ENCODE assay signal across 20 cellular contexts in genomic region chr18:65363911-65364632, GRCh38.
DNase-seq lines count a peak whose midpoint lies in the region; FAIRE-seq and TF ChIP-seq lines count a peak whose summit lies in the region.
"Had no signal": no experiment of that assay in that cellular context is flagged by ENCODE, and none has a peak within 500 bp of the region (broad histone marks: within the 10 kb centered on the region; RNA-seq: fewer than 3 reads in every experiment).

No MANE protein-coding gene starts in this region.

- no peak for FAIRE-seq in H1 (lab: Jason Lieb, UNC)
- FAIRE-seq: HTR-8/SVneo had no signal

- no peak overlapping the region for H3K9ac ChIP-seq in HUES6 (ENCODE audit: low read length)
- no peak overlapping the region for H3K9ac ChIP-seq in H1 (replicated peaks in 1 of 4; ENCODE audit: extremely low read depth in 1 of 4, low read depth in 3 of 4, low read length in 3 of 4)
- H3K9ac ChIP-seq: GM23248 had no signal

- no peaks in the 10 kb centered on the region for H3K27me3 ChIP-seq in HUES6 (ENCODE audit: control insufficient read depth, insufficient read depth, low read length)
- no peaks in the 10 kb centered on the region for H3K27me3 ChIP-seq in H1 (replicated peaks in 1 of 4; ENCODE audit: control insufficient read depth in 3 of 4, extremely low read depth in 1 of 4, insufficient read depth in 3 of 4, low read length in 3 of 4)
- no peaks in the 10 kb centered on the region for H3K27me3 ChIP-seq in hepatocyte

- TF ChIP-seq EP300 in H1 (IDR thresholded peaks at IDR 0.05; ENCODE audit: borderline replicate concordance in 1 of 2, low read depth in 2 of 2, low read length in 2 of 2) = no peak

- H3K9me3 ChIP-seq in HUES6 (ENCODE audit: control insufficient read depth, insufficient read depth, low read depth, low read length) = no peaks in the 10 kb centered on the region
- no peaks in the 10 kb centered on the region for H3K9me3 ChIP-seq in H1 (ENCODE audit: insufficient read depth in 2 of 2, low read depth in 1 of 2, low read length in 1 of 2)
- no peaks in the 10 kb centered on the region for H3K9me3 ChIP-seq in mesodermal cell (ENCODE audit: control insufficient read depth, low read length)
- H3K9me3 ChIP-seq in hepatocyte (ENCODE audit: low read depth) = no peaks in the 10 kb centered on the region

- H3K4me3 ChIP-seq in HUES6 (ENCODE audit: low read depth, low read length) (no peak overlapping the region), H1 (ENCODE audit: extremely low read depth in 1 of 4, insufficient read depth in 2 of 4, low read depth in 3 of 4, low read length in 4 of 4) (no peak overlapping the region), mesodermal cell (ENCODE audit: extremely low read depth, insufficient read depth, low read length, poor library complexity, severe bottlenecking) (no peak overlapping the region), coronary artery (no peak overlapping the region), hepatocyte (no peak overlapping the region)
- H3K4me3 ChIP-seq: GM23248 had no signal

- H2BK120ac ChIP-seq in H1 (replicated peaks; ENCODE audit: low read depth, low read length) = no peak overlapping the region

- no peak overlapping the region for H2BK5ac ChIP-seq in H1 (ENCODE audit: low read depth, low read length)

- H2AK5ac ChIP-seq in H1 (ENCODE audit: low read depth, low read length) = no peak overlapping the region

- no peak overlapping the region for H3K4ac ChIP-seq in H1 (replicated peaks; ENCODE audit: insufficient read length, low read depth, low read length)

- peak overlapping the region; percentile 62; the same call in 1 of the 2 replicates for H2BK20ac ChIP-seq in H1 (ENCODE audit: low read length)

- H3K79me2 ChIP-seq in H1 (ENCODE audit: control insufficient read depth in 1 of 2, insufficient read depth in 2 of 2, low read length in 2 of 2) = no peaks in the 10 kb centered on the region
- H3K79me2 ChIP-seq in hepatocyte = no peaks in the 10 kb centered on the region

- POLR2A ChIA-PET in H1 (lab: Charles Lee; ENCODE audit: partially characterized antibody) = no interaction called here

- H3K4me2 ChIP-seq in H1 (ENCODE audit: insufficient read depth in 1 of 2, low read depth in 2 of 2, low read length in 2 of 2) (no peak overlapping the region; a peak in 1 of 4 replicates), hepatocyte (no peak overlapping the region)

- H2AFZ ChIP-seq in H1 (ENCODE audit: low read length) (peak overlapping the region; percentile 7; the same call in 1 of the 2 replicates), hepatocyte (no peak overlapping the region)
- H2AFZ ChIP-seq: GM23248 had no signal

- no peak overlapping the region for H3K23ac ChIP-seq in H1 (ENCODE audit: insufficient read length)

- H3K79me1 ChIP-seq in H1 (ENCODE audit: low read depth, low read length) = no peaks in the 10 kb centered on the region

- H3K27ac ChIP-seq in HUES6 (ENCODE audit: low read depth, low read length) (peak overlapping the region; percentile 50), H1 (ENCODE audit: low read depth, low read length) (no peak overlapping the region), mesodermal cell (ENCODE audit: low read depth, low read length, severe bottlenecking) (peak overlapping the region; percentile 76), coronary artery (no peak overlapping the region), hepatocyte (no peak overlapping the region)
- H3K27ac ChIP-seq: GM23248, RWPE1 had no signal

- WGBS in H1 (ENCODE audit: extremely low coverage in 1 of 2, insufficient coverage in 1 of 2, insufficient read length in 1 of 2, insufficient replicate concordance in 2 of 2, low coverage in 1 of 2, low lambda C conversion rate in 2 of 2, missing lambda C conversion rate in 1 of 2), 2 experiments = 73% methylated on average over 4 of the region's 4 CpGs; no CpG with 5 or more reads in 1 of the 2 experiments
- 68 to 100% methylated on average over 1 to 3 of the region's 4 CpGs for WGBS in mesodermal cell (ENCODE audit: insufficient coverage in 2 of 2), 2 experiments
- WGBS in hepatocyte (ENCODE audit: low lambda C conversion rate, missing lambda C conversion rate) = 68% methylated on average over 4 of the region's 4 CpGs

- H4K5ac ChIP-seq in H1 (ENCODE audit: insufficient read length, low read depth, low read length) = no peak overlapping the region

- DNase-seq in H1 (ENCODE audit: low read depth in 1 of 2, low spot score in 2 of 2) (no peak), coronary artery (ENCODE audit: low spot score) (no peak), hepatocyte (ENCODE audit: low spot score) (no peak), AML-193 (lab: John Stamatoyannopoulos, UW) (no peak)
- no peak for DNase-seq in stimulated activated CD4-positive, alpha-beta T cell treated with anti-CD3 and anti-CD28 coated beads, Interleukin-4, amount 100 ng/mL, for 4 hours
- DNase-seq: ACHN; C1 segment of cervical spinal cord; CD8-positive, alpha-beta memory T cell; GDM1; GM23248; NCI-H1105 treated with DMSO at 0.1 percent for 48 hours; NCI-H2029 treated with DMSO at 0.1 percent for 48 hours; NCI-H226; NCI-H510A treated with DMSO at 0.1 percent for 48 hours; NCI-H748 treated with DMSO at 0.1 percent for 48 hours; SHP77 treated with DMSO at 0.1 percent for 48 hours had no signal

- H4K20me1 ChIP-seq in H1 (replicated peaks in 1 of 2; ENCODE audit: control insufficient read depth in 1 of 2, insufficient read depth in 2 of 2, low read length in 2 of 2) = no peaks in the 10 kb centered on the region
- H4K20me1 ChIP-seq in hepatocyte (ENCODE audit: insufficient read depth, poor library complexity, severe bottlenecking) = no peaks in the 10 kb centered on the region

- H3K36me3 ChIP-seq in HUES6 (ENCODE audit: control insufficient read depth, insufficient read depth, low read length) (no peaks in the 10 kb centered on the region), H1 (ENCODE audit: control insufficient read depth in 2 of 4, insufficient read depth in 4 of 4, low read length in 3 of 4) (no peaks in the 10 kb centered on the region), mesodermal cell (ENCODE audit: control insufficient read depth, insufficient read depth, low read length) (no peaks in the 10 kb centered on the region), hepatocyte (replicated peaks; ENCODE audit: insufficient read depth, low read depth) (no peaks in the 10 kb centered on the region)

- H3K23me2 ChIP-seq in H1 (ENCODE audit: low read depth, low read length) = no peaks in the 10 kb centered on the region

- no peak overlapping the region for H4K91ac ChIP-seq in H1 (replicated peaks; ENCODE audit: insufficient read length, low read length)

- H3K9me2 ChIP-seq in hepatocyte (replicated peaks; ENCODE audit: insufficient read depth) = no peaks in the 10 kb centered on the region

- H3K56ac ChIP-seq in H1 (replicated peaks; ENCODE audit: insufficient read length, low read depth, low read length) = no peak overlapping the region

- no peak overlapping the region for H2BK12ac ChIP-seq in H1 (ENCODE audit: low read depth, low read length)

- H3K4me1 ChIP-seq in HUES6 (ENCODE audit: control insufficient read depth, insufficient read depth, low read length) (peaks cover 29% of the 10 kb centered on the region), H1 (replicated peaks in 1 of 4; ENCODE audit: control insufficient read depth in 3 of 4, insufficient read depth in 4 of 4, low read length in 3 of 4) (peaks cover 3 to 13% (median 9%) of the 10 kb centered on the region in 4 experiments; a peak in 6 of 7 replicates), mesodermal cell (ENCODE audit: control insufficient read depth, insufficient read depth, low read length, poor library complexity, severe bottlenecking) (peaks cover 4% of the 10 kb centered on the region), hepatocyte (ENCODE audit: insufficient read depth) (no peaks in the 10 kb centered on the region)

- CTCF ChIA-PET in H1 (lab: Charles Lee; ENCODE audit: partially characterized antibody) = interaction anchor here (0.6 kb wide), 1 partner anchor 429 kb away, joined by 3 read pairs; no protein-coding TSS in a partner anchor

- H4K8ac ChIP-seq in H1 (ENCODE audit: extremely low read depth, insufficient read depth, low read length) = no peak overlapping the region

- no peak for TF ChIP-seq RAD21 in H1 (IDR thresholded peaks at IDR 0.05 in 1 of 2, conservative IDR thresholded peaks at IDR 0.05 in 1 of 2; ENCODE audit: low read depth in 2 of 2, low read length in 2 of 2)

- H3K14ac ChIP-seq in H1 (ENCODE audit: insufficient read length) = no peak overlapping the region

- TF ChIP-seq CTCF in H1 (IDR thresholded peaks at IDR 0.05; ENCODE audit: control extremely low read depth in 1 of 3, insufficient read depth in 1 of 3, low read depth in 1 of 3, low read length in 3 of 3) = no peak
- no peak for TF ChIP-seq CTCF in coronary artery (IDR thresholded peaks at IDR 0.05)
- TF ChIP-seq CTCF in hepatocyte (IDR thresholded peaks at IDR 0.05; ENCODE audit: poor library complexity) = no peak

- H3K18ac ChIP-seq in H1 (ENCODE audit: extremely low read depth, low read length) = no peak overlapping the region

- TF ChIP-seq POLR2A in H1 (IDR thresholded peaks at IDR 0.05; ENCODE audit: control extremely low read depth in 1 of 2, low read depth in 2 of 2, low read length in 2 of 2) = no peak

- no peak overlapping the region for H2BK15ac ChIP-seq in H1 (ENCODE audit: low read length)

TF ChIP-seq in H1, 55 proteins besides CTCF, POLR2A, EP300 and RAD21:
- TF ChIP-seq CBX5 (IDR thresholded peaks at IDR 0.05; ENCODE audit: low read depth, low read length) (no peak), ASH2L (IDR thresholded peaks at IDR 0.05; ENCODE audit: low read length) (no peak)

Comparison
In these comparisons a context has a peak if more than half of its experiments do, and no peak if none do; other contexts are left out.
1. H3K27ac ChIP-seq: peak in HUES6 (single experiment) and mesodermal cell (single experiment); none in H1 (single experiment), coronary artery (0 of 2) and hepatocyte (single experiment).